8 cellular contexts compared by ENCODE assay signal in genomic region chr16:87870057-87870418, GRCh38. TPM values are rescaled to one million over a fixed set of nuclear protein-coding genes. Genes with fewer than 3 reads are reported as not detected.
DNase-seq lines count a peak whose midpoint lies in the region; ATAC-seq, FAIRE-seq and TF ChIP-seq lines count a peak whose summit lies in the region.
"Not testable (repeated sequence)": the region's sequence is repeated elsewhere in the genome, so short reads cannot be mapped to it uniquely, and the experiment has no call there.

No MANE protein-coding gene starts in this region.

- peaks cover 41% of the 10 kb centered on the region for H4K20me1 ChIP-seq in BLaER1
- H4K20me1 ChIP-seq in HepG2 (ENCODE audit: insufficient read depth, low read length): peaks cover 25% of the 10 kb centered on the region
- peaks cover 30% of the 10 kb centered on the region for H4K20me1 ChIP-seq in osteoblast (ENCODE audit: insufficient read depth, low read length)

- not testable (repeated sequence) for TF ChIP-seq CTCF in HL-60 (IDR thresholded peaks at IDR 0.05; ENCODE audit: insufficient read depth, low read length); dorsolateral prefrontal cortex (IDR thresholded peaks at IDR 0.05 in 54 of 56, conservative IDR thresholded peaks at IDR 0.05 in 2 of 56; ENCODE audit: low read depth in 1 of 56, partially characterized antibody in 56 of 56); HepG2 (CRISPR knock-in tag; IDR thresholded peaks at IDR 0.05); osteoblast (IDR thresholded peaks at IDR 0.05; ENCODE audit: extremely low read depth, low read depth, low read length); testis (IDR thresholded peaks at IDR 0.05)

- ATAC-seq in T-helper 17 cell; activated T-helper 17 cell treated with anti-CD3 and anti-CD28 coated beads, Interleukin-2, amount 50 U/mL, for 72 hours (replicated peaks); HepG2: not testable (repeated sequence)

- in situ Hi-C loops in HepG2 (cut with HindIII; ENCODE audit: extremely low pct_ligation_motif_present, low pct_unique_long_range_greater_than_20kb): loop anchor here (25.0 kb wide), 1 partner anchor 483 kb away; the partner anchor contains the start of genes FBXO31 and MAP1LC3B

- not testable (repeated sequence) for DNase-seq in HL-60 (ENCODE audit: low read depth in 1 of 2, low spot score in 1 of 2); T-helper 17 cell; dorsolateral prefrontal cortex; HepG2 (ENCODE audit: low spot score); osteoblast (ENCODE audit: insufficient read length, low spot score, missing footprints); testis

- not testable (repeated sequence) for H2AFZ ChIP-seq in HepG2 (ENCODE audit: low read length); osteoblast (ENCODE audit: low read length)

- peaks cover 40% of the 10 kb centered on the region for H3K79me2 ChIP-seq in HepG2 (ENCODE audit: insufficient read depth, low read length)
- peaks cover 38% of the 10 kb centered on the region for H3K79me2 ChIP-seq in osteoblast (ENCODE audit: insufficient read depth, low read length)

- H3K4me3 Mint-ChIP-seq in T-helper 17 cell: peak overlapping the region; percentile 99
- peak overlapping the region; percentile 44 for H3K4me3 Mint-ChIP-seq in activated T-helper 17 cell treated with anti-CD3 and anti-CD28 coated beads, Interleukin-2, amount 50 U/mL, for 72 hours

- H3K36me3 ChIP-seq in BLaER1; HepG2 (replicated peaks in 1 of 2; ENCODE audit: control insufficient read depth in 1 of 2, insufficient read depth in 2 of 2, low read length in 2 of 2); testis (ENCODE audit: low read depth, missing control alignments): not testable (repeated sequence)
- H3K36me3 ChIP-seq in osteoblast (ENCODE audit: insufficient read depth, low read length): peaks cover 11% of the 10 kb centered on the region

- H3K4me1 Mint-ChIP-seq in T-helper 17 cell: peaks cover 36% of the 10 kb centered on the region
- H3K4me1 Mint-ChIP-seq in activated T-helper 17 cell treated with anti-CD3 and anti-CD28 coated beads, Interleukin-2, amount 50 U/mL, for 72 hours: peaks cover 26% of the 10 kb centered on the region

- not testable (repeated sequence) for H3K27ac Mint-ChIP-seq in T-helper 17 cell
- peak overlapping the region; percentile 50 for H3K27ac Mint-ChIP-seq in activated T-helper 17 cell treated with anti-CD3 and anti-CD28 coated beads, Interleukin-2, amount 50 U/mL, for 72 hours

- H3K27ac ChIP-seq in BLaER1: peak overlapping the region; percentile 82
- H3K27ac ChIP-seq in HL-60 (replicated peaks): peak overlapping the region; percentile 95; the same call in 1 of the 2 replicates
- peak overlapping the region in 43 of 59 donors; percentile 9 to 98 (median 59) for H3K27ac ChIP-seq in dorsolateral prefrontal cortex
- peak overlapping the region; percentile 98 for H3K27ac ChIP-seq in HepG2 (ENCODE audit: extremely low read length, insufficient read depth, low read length)
- peak overlapping the region; percentile 93 for H3K27ac ChIP-seq in osteoblast (ENCODE audit: low read depth, low read length)
- peak overlapping the region; percentile 59 to 61 for H3K27ac ChIP-seq in testis

- TF ChIP-seq POLR2A in HepG2 (IDR thresholded peaks at IDR 0.05; ENCODE audit: insufficient read depth in 1 of 2, low read depth in 2 of 2, low read length in 2 of 2); testis (IDR thresholded peaks at IDR 0.05): not testable (repeated sequence)

- CTCF ChIA-PET in HepG2 (lab: Yijun Ruan, JAX; ENCODE audit: low intra/inter-chr PET ratio, low total read pairs): interaction anchor here (0.8 to 5.7 kb wide), 3 partner anchors 21 to 101 kb away, joined by 3 to 154 read pairs (median 47); no protein-coding TSS in a partner anchor

- intact Hi-C loops in dorsolateral prefrontal cortex (cut with DNase I) (loop anchor here in 1 of 2 donors (2.0 kb wide), 1 partner anchor 17 kb away; no protein-coding TSS in a partner anchor), HepG2 (cut with micrococcal nuclease; ENCODE audit: unreplicated experiment) (loop anchor here (1.0 to 2.0 kb wide), 2 partner anchors 45 to 55 kb away; no protein-coding TSS in a partner anchor), testis (cut with DNase I; ENCODE audit: low total_unique reads) (loop anchor here (10.0 kb wide), 1 partner anchor 85 kb away; no protein-coding TSS in a partner anchor)

- H3K4me2 ChIP-seq in BLaER1: peak overlapping the region; percentile 79
- peak overlapping the region; percentile 97 for H3K4me2 ChIP-seq in HepG2 (ENCODE audit: low read depth, low read length)
- H3K4me2 ChIP-seq in osteoblast (ENCODE audit: insufficient read depth, low read length): peak overlapping the region; percentile 46

- H3K9me3 Mint-ChIP-seq in activated T-helper 17 cell treated with anti-CD3 and anti-CD28 coated beads, Interleukin-2, amount 50 U/mL, for 72 hours: not testable (repeated sequence)

- TF ChIP-seq EP300 in HepG2 (IDR thresholded peaks at IDR 0.05; ENCODE audit: low read depth in 2 of 2, low read length in 2 of 2); HepG2 (CRISPR knock-in tag; IDR thresholded peaks at IDR 0.05; ENCODE audit: borderline replicate concordance): not testable (repeated sequence)

- not testable (repeated sequence) for H3K4me3 ChIP-seq in BLaER1; HL-60 (replicated peaks; ENCODE audit: insufficient read depth, low read length); osteoblast (ENCODE audit: insufficient read depth, low read length)
- H3K4me3 ChIP-seq in dorsolateral prefrontal cortex (peak overlapping the region in 21 of 59 donors; percentile 16 to 78 (median 38)), HepG2 (replicated peaks in 1 of 3; ENCODE audit: insufficient read depth in 1 of 3, low read depth in 2 of 3, low read length in 3 of 3) (peak overlapping the region in 1 of 3 experiments; percentile 44; a peak in 2 of 6 replicates), testis (peak overlapping the region in 1 of 2 donors; percentile 70)

- H3K9ac ChIP-seq in BLaER1: not testable (repeated sequence)
- H3K9ac ChIP-seq in HepG2 (ENCODE audit: insufficient read depth, low read depth, low read length): peak overlapping the region; percentile 77

- not testable (repeated sequence) for H3K36me3 Mint-ChIP-seq in T-helper 17 cell (ENCODE audit: low read depth)
- H3K36me3 Mint-ChIP-seq in activated T-helper 17 cell treated with anti-CD3 and anti-CD28 coated beads, Interleukin-2, amount 50 U/mL, for 72 hours (ENCODE audit: low read depth): peaks cover 40% of the 10 kb centered on the region

- H3K9me3 ChIP-seq in BLaER1; T-helper 17 cell (ENCODE audit: control insufficient read depth, low read length, poor library complexity, severe bottlenecking); HepG2 (ENCODE audit: low read length); osteoblast (ENCODE audit: low read depth, low read length); testis: not testable (repeated sequence)

- POLR2A ChIA-PET in HepG2 (lab: Yijun Ruan, JAX): interaction anchor here (1.0 to 13.8 kb wide), 21 partner anchors 10 to 618 kb away, joined by 3 to 399 read pairs (median 15); partner anchors contain the start of genes BANP, FBXO31 and KLHDC4

- peaks cover 57% of the 10 kb centered on the region for H3K4me1 ChIP-seq in BLaER1
- H3K4me1 ChIP-seq in HepG2 (ENCODE audit: insufficient read depth, low read length): peaks cover 52% of the 10 kb centered on the region
- peaks cover 32% of the 10 kb centered on the region for H3K4me1 ChIP-seq in osteoblast (ENCODE audit: insufficient read depth, low read length)
- peaks cover 21% of the 10 kb centered on the region for H3K4me1 ChIP-seq in testis

- H3K27me3 ChIP-seq in BLaER1; HL-60 (ENCODE audit: insufficient read depth, poor library complexity, severe bottlenecking); dorsolateral prefrontal cortex; HepG2 (ENCODE audit: control insufficient read depth in 1 of 2, insufficient read depth in 2 of 2, low read length in 2 of 2); osteoblast (ENCODE audit: insufficient read depth, low read length); testis: not testable (repeated sequence)

- not testable (repeated sequence) for BruUV-seq in HepG2 (replicated peaks; lab: Mats Ljungman, UMichigan)

- TF ChIP-seq RAD21 in HepG2 (CRISPR knock-in tag; IDR thresholded peaks at IDR 0.05): not testable (repeated sequence)

- 60% methylated on average over 13 of the region's 13 CpGs for WGBS in HepG2 (ENCODE audit: low lambda C conversion rate)
- WGBS in testis, 2 donors: 39 to 78% methylated on average over 13 of the region's 13 CpGs

- H3K27me3 Mint-ChIP-seq in T-helper 17 cell: peaks cover 11% of the 10 kb centered on the region
- not testable (repeated sequence) for H3K27me3 Mint-ChIP-seq in activated T-helper 17 cell treated with anti-CD3 and anti-CD28 coated beads, Interleukin-2, amount 50 U/mL, for 72 hours

- not testable (repeated sequence) for FAIRE-seq in HepG2 (lab: Jason Lieb, UNC)

RNA-seq across cellular contexts. Expression of gene SLC7A5, which starts 0.7 kb away (rescaled TPM):
- total RNA-seq in T-helper 17 cell: 10 to 100 TPM; 50.4 to 53.9 TPM
- total RNA-seq in activated T-helper 17 cell treated with anti-CD3 and anti-CD28 coated beads, Interleukin-2, amount 50 U/mL, for 72 hours: 100 to 1,000 TPM; 130 to 233 TPM
- 100 to 1,000 TPM in 16 of 120 experiments, 10 to 100 TPM in 104; 37.8 to 157 (median 74.3) TPM for total RNA-seq in dorsolateral prefrontal cortex
- total RNA-seq in HepG2 (2016; rRNA removed; fragmentation: Illumina TruSeq; extraction: Trizol): 84.4 and 155 TPM in 2 replicates
- total RNA-seq in HepG2 (2016; cell fraction: cytosol; rRNA removed; fragmentation: Illumina TruSeq; extraction: Trizol; ENCODE audit: low read depth): 20.4 and 21.0 TPM in 2 replicates
- total RNA-seq in HepG2 (2016; cell fraction: insoluble cytoplasmic fraction; rRNA removed; fragmentation: Illumina TruSeq; extraction: Trizol): 65.4 and 165 TPM in 2 replicates
- total RNA-seq in HepG2 (2016; cell fraction: membrane; rRNA removed; fragmentation: Illumina TruSeq; extraction: Trizol): 76.8 and 82.0 TPM in 2 replicates
- total RNA-seq in HepG2 (2016; cell fraction: nucleus; rRNA removed; fragmentation: Illumina TruSeq; extraction: Trizol): 144 and 171 TPM in 2 replicates
- polyA plus RNA-seq in HepG2 (2011; rRNA removed): 79.6 and 84.0 TPM in 2 replicates
- polyA plus RNA-seq in HepG2 (2011; cell fraction: cytosol; rRNA removed): 58.4 and 80.8 TPM in 2 replicates
- 118 and 147 TPM in 2 replicates for polyA plus RNA-seq in HepG2 (2011; cell fraction: nucleus; rRNA removed)
- 135 and 207 TPM in 2 replicates for polyA plus RNA-seq in HepG2 (2012)
- polyA plus RNA-seq in HepG2 (2016; cell fraction: cytosol; fragmentation: Illumina TruSeq; extraction: Trizol; ENCODE audit: low read depth): 17.8 and 19.1 TPM in 2 replicates
- 93.2 and 121 TPM in 2 replicates for polyA plus RNA-seq in HepG2 (2016; cell fraction: insoluble cytoplasmic fraction; fragmentation: Illumina TruSeq; extraction: Trizol; ENCODE audit: low read depth)
- polyA plus RNA-seq in HepG2 (2016; cell fraction: membrane; fragmentation: Illumina TruSeq; extraction: Trizol; ENCODE audit: low read depth): 56.5 and 59.3 TPM in 2 replicates
- polyA plus RNA-seq in HepG2 (2016; cell fraction: nucleus; fragmentation: Illumina TruSeq; extraction: Trizol; ENCODE audit: insufficient read depth, low read depth): 307 and 313 TPM in 2 replicates
- polyA minus RNA-seq in HepG2 (2011; rRNA and poly(A)+ RNA removed; ENCODE audit: low replicate concordance): 157 and 170 TPM in 2 replicates
- polyA minus RNA-seq in HepG2 (2011; cell fraction: cytosol; rRNA and poly(A)+ RNA removed): 88.7 and 88.8 TPM in 2 replicates
- polyA minus RNA-seq in HepG2 (2011; cell fraction: nucleus; rRNA and poly(A)+ RNA removed): 35.7 and 42.5 TPM in 2 replicates
- total RNA-seq in osteoblast: 60.4 and 90.8 TPM in 2 replicates
- total RNA-seq in testis: 100 to 1,000 TPM; 263 to 290 TPM
- polyA plus RNA-seq in testis (ENCODE audit: insufficient read depth, low read depth, low replicate concordance): 179 TPM

Comparison
In these comparisons a context has a peak if more than half of its experiments do, and no peak if none do; other contexts are left out.
1. H3K4me2 ChIP-seq: peak in every context shown above with its lines; median percentile 97 in HepG2; 79 in BLaER1; 46 in osteoblast.